11 cellular contexts compared by ENCODE assay signal in genomic region chr18:23283933-23284430, GRCh38.
DNase-seq lines count a peak whose midpoint lies in the region; ATAC-seq, FAIRE-seq and TF ChIP-seq lines count a peak whose summit lies in the region.
"Had no signal": no experiment of that assay in that cellular context is flagged by ENCODE, and none has a peak within 500 bp of the region (broad histone marks: within the 10 kb centered on the region; RNA-seq: fewer than 3 reads in every experiment).

No MANE protein-coding gene starts in this region.

- no peak for TF ChIP-seq CTCF in MCF 10A (IDR thresholded peaks at IDR 0.05; ENCODE audit: unreplicated experiment)
- no peak for TF ChIP-seq CTCF in mesothelial cell of epicardium (IDR thresholded peaks at IDR 0.05; ENCODE audit: unreplicated experiment)
- no peak for TF ChIP-seq CTCF in ascending aorta (IDR thresholded peaks at IDR 0.05)

- peak; percentile 59 for DNase-seq in stimulated activated CD4-positive, alpha-beta T cell treated with anti-CD3 and anti-CD28 coated beads, Interleukin-1b, Interleukin-23, amount 100 ng/mL, for 48 hours
- DNase-seq in stimulated activated CD4-positive, alpha-beta T cell treated with anti-CD3 and anti-CD28 coated beads, Interleukin-4, amount 100 ng/mL, for 4 hours = no peak
- DNase-seq in MCF 10A (ENCODE audit: unreplicated experiment) = peak; percentile 59
- peak; percentile 48 for DNase-seq in urothelium cell line (ENCODE audit: low spot score)
- DNase-seq in mesothelial cell of epicardium (ENCODE audit: low spot score in 2 of 2, unreplicated experiment in 2 of 2) = no peak
- no peak for DNase-seq in ascending aorta (ENCODE audit: low spot score in 2 of 2)
- no peak for DNase-seq in NCI-H2107 (lab: John Stamatoyannopoulos, UW)
- DNase-seq: DND-41, left lung had no signal

- BruUV-seq in MCF 10A (replicated peaks; lab: Mats Ljungman, UMichigan) = no TSS peak

- H3K36me3 Mint-ChIP-seq in MCF 10A (ENCODE audit: insufficient read depth, unreplicated experiment) (no peaks in the 10 kb centered on the region), mesothelial cell of epicardium (no peaks in the 10 kb centered on the region)

- intact Hi-C loops in MCF 10A (cut with micrococcal nuclease) = no loop called here
- intact Hi-C loops in ascending aorta (cut with DNase I) = no loop called here

- no peaks in the 10 kb centered on the region for H3K9me3 ChIP-seq in ascending aorta
- H3K9me3 ChIP-seq: left lung had no signal

- H3K4me1 Mint-ChIP-seq in MCF 10A (ENCODE audit: insufficient read depth, unreplicated experiment) (peaks cover 30% of the 10 kb centered on the region), mesothelial cell of epicardium (peaks cover 16% of the 10 kb centered on the region)

- no peaks in the 10 kb centered on the region for H3K27me3 ChIP-seq in ascending aorta
- H3K27me3 ChIP-seq: left lung had no signal

- H3K27me3 Mint-ChIP-seq in MCF 10A (ENCODE audit: insufficient read depth, unreplicated experiment) (no peaks in the 10 kb centered on the region), mesothelial cell of epicardium (ENCODE audit: low read depth) (no peaks in the 10 kb centered on the region)

- peak; percentile 73 for ATAC-seq in HG03520 (IDR thresholded peaks at IDR 0.05; ENCODE audit: unreplicated experiment)
- ATAC-seq: left lung had no signal

- POLR2A ChIA-PET in MCF 10A (lab: Yijun Ruan, JAX) = interaction anchor here (0.6 to 0.8 kb wide), 2 partner anchors 21 to 448 kb away, joined by 3 read pairs; no protein-coding TSS in a partner anchor

- H3K36me3 ChIP-seq in ascending aorta = no peaks in the 10 kb centered on the region
- H3K36me3 ChIP-seq: left lung had no signal

- H3K27ac ChIP-seq in ascending aorta = no peak overlapping the region
- H3K27ac ChIP-seq: left lung had no signal

- H3K4me3 Mint-ChIP-seq in MCF 10A (ENCODE audit: unreplicated experiment) (no peak overlapping the region), mesothelial cell of epicardium (no peak overlapping the region)
- H3K4me3 Mint-ChIP-seq: T-helper 1 cell treated with Interleukin-12 subunit alpha and Interleukin-12 subunit beta and Interleukin-4 antibody, amounts not matched to agents 30 μg/mL and 1 μg/mL, for 36 hours had no signal

- no peak for FAIRE-seq in urothelium cell line (lab: Jason Lieb, UNC)

- no peaks in the 10 kb centered on the region for H3K4me1 ChIP-seq in ascending aorta

- H3K9me3 Mint-ChIP-seq in MCF 10A (ENCODE audit: unreplicated experiment) (no peaks in the 10 kb centered on the region), mesothelial cell of epicardium (no peaks in the 10 kb centered on the region)
- H3K9me3 Mint-ChIP-seq: T-helper 1 cell treated with Interleukin-12 subunit alpha and Interleukin-12 subunit beta and Interleukin-4 antibody, amounts not matched to agents 30 μg/mL and 1 μg/mL, for 36 hours had no signal

- no peak overlapping the region for H3K4me3 ChIP-seq in ascending aorta
- H3K4me3 ChIP-seq: left lung had no signal

- CTCF ChIA-PET in MCF 10A (lab: Yijun Ruan, JAX) = no interaction called here

- H3K27ac Mint-ChIP-seq in MCF 10A (ENCODE audit: low read depth, unreplicated experiment) (peak overlapping the region; percentile 77), mesothelial cell of epicardium (no peak overlapping the region)
- H3K27ac Mint-ChIP-seq: T-helper 1 cell treated with Interleukin-12 subunit alpha and Interleukin-12 subunit beta and Interleukin-4 antibody, amounts not matched to agents 30 μg/mL and 1 μg/mL, for 36 hours had no signal

Comparison
In these comparisons a context has a peak if more than half of its experiments do, and no peak if none do; other contexts are left out.
1. DNase-seq: peak in stimulated activated CD4-positive, alpha-beta T cell treated with anti-CD3 and anti-CD28 coated beads, Interleukin-1b, Interleukin-23, amount 100 ng/mL, for 48 hours (single experiment), MCF 10A (single experiment) and urothelium cell line (single experiment); none in stimulated activated CD4-positive, alpha-beta T cell treated with anti-CD3 and anti-CD28 coated beads, Interleukin-4, amount 100 ng/mL, for 4 hours (0 of 2), mesothelial cell of epicardium (0 of 2), ascending aorta (0 of 2) and NCI-H2107 (single experiment).